ENCODE assay signal across 10 cellular contexts in the genomic region with DNA sequence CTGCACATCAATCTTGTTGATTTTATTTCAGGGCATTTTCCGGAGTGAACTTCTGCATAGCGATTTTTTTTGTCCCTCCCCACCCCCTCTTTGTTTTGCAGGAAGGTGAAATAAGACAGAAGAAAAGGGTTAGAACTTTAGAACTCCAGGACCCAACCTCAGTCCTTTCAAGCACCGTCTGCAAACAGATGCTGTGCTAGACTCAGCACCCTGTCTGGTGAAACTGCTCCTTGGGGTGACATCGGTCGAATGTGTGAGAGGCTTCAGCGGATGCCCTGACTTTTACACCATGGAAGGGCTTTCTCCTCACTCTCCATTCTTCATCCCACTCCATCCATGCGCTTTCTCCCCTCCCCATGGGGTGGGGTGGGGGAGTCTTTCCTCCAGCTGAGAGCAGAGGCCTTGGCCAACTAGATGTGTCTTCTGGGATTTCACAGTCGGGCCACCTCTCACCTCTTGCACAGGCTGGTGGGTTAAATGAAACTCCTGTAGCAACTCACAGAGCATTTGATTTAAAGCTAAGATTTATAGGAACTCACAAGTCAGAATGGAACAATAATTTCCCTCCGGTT. TPM values are rescaled to one million over a fixed set of nuclear protein-coding genes. Genes with fewer than 3 reads are reported as not detected.
A peak's percentile ranks its signal among the peaks of the same experiment; 100 is the strongest.
DNase-seq lines count a peak whose midpoint lies in the region; ATAC-seq and TF ChIP-seq lines count a peak whose summit lies in the region.
"Had no signal": no experiment of that assay in that cellular context is flagged by ENCODE, and none has a peak within 500 bp of the region (broad histone marks: within the 10 kb centered on the region; RNA-seq: fewer than 3 reads in every experiment).

No MANE protein-coding gene starts in this region.

- H2AFZ ChIP-seq in SK-N-SH (ENCODE audit: low read depth), result no peak overlapping the region

- H3K9me3 Mint-ChIP-seq in stimulated activated memory B cell treated with anti-CD40 and anti-IgM and Interleukin-4, amounts not matched to agents 10 μg/mL and 1 μg/mL and 100 μg/mL, for 72 hours, result no peaks in the 10 kb centered on the region

- H3K36me3 ChIP-seq in KOPT-K1 (ENCODE audit: insufficient read depth, low read length), result no peaks in the 10 kb centered on the region
- H3K36me3 ChIP-seq in iPS-15b (ENCODE audit: control insufficient read depth, insufficient read depth, low read length), result no peaks in the 10 kb centered on the region
- H3K36me3 ChIP-seq in SJCRH30, result no peaks in the 10 kb centered on the region
- no peaks in the 10 kb centered on the region for H3K36me3 ChIP-seq in SK-N-SH (replicated peaks in 1 of 2; ENCODE audit: control insufficient read depth in 1 of 2, insufficient read depth in 2 of 2, low read length in 1 of 2)
- H3K36me3 ChIP-seq: WERI-Rb-1 had no signal

- peak; percentile 56 for DNase-seq in activated T-cell treated with anti-CD3 and anti-CD28 coated beads, Interleukin-2, amount 50 U/mL, for 1 hour
- DNase-seq in SJCRH30, result no peak
- no peak for DNase-seq in SK-N-SH
- DNase-seq in sciatic nerve (ENCODE audit: low spot score), result no peak
- no peak for DNase-seq in foreskin keratinocyte
- DNase-seq: HCEC 1CT, WERI-Rb-1 had no signal

- no peak for ATAC-seq in stimulated activated memory B cell treated with anti-CD40 and anti-IgM and Interleukin-4, amounts not matched to agents 10 μg/mL and 1 μg/mL and 100 μg/mL, for 72 hours
- ATAC-seq in sciatic nerve (no peak), foreskin keratinocyte (no peak)

- peak overlapping the region; percentile 96 for H3K27ac ChIP-seq in KOPT-K1 (ENCODE audit: low read depth, low read length, poor library complexity, severe bottlenecking)
- H3K27ac ChIP-seq in SJCRH30, result no peak overlapping the region
- no peak overlapping the region for H3K27ac ChIP-seq in SK-N-SH (ENCODE audit: low read depth in 2 of 2, low read length in 1 of 2)
- no peak overlapping the region for H3K27ac ChIP-seq in foreskin keratinocyte
- H3K27ac ChIP-seq: WERI-Rb-1 had no signal

- no peak for TF ChIP-seq EP300 in SK-N-SH (IDR thresholded peaks at IDR 0.05; ENCODE audit: borderline replicate concordance in 1 of 2, low read depth in 1 of 2, low read length in 1 of 2)

- TF ChIP-seq CTCF in SK-N-SH (IDR thresholded peaks at IDR 0.05), result no peak
- no peak for TF ChIP-seq CTCF in foreskin keratinocyte (conservative IDR thresholded peaks at IDR 0.05)

- H3K4me3 ChIP-seq in iPS-15b (ENCODE audit: low read depth, low read length) (peak overlapping the region; percentile 51), SJCRH30 (no peak overlapping the region), SK-N-SH (ENCODE audit: low read depth in 2 of 2, low read length in 1 of 2) (no peak overlapping the region)

- H3K27me3 Mint-ChIP-seq in stimulated activated memory B cell treated with anti-CD40 and anti-IgM and Interleukin-4, amounts not matched to agents 10 μg/mL and 1 μg/mL and 100 μg/mL, for 72 hours, result no peaks in the 10 kb centered on the region

- TF ChIP-seq RAD21 in SK-N-SH (IDR thresholded peaks at IDR 0.05; ENCODE audit: low read length), result no peak

- no peaks in the 10 kb centered on the region for H4K20me1 ChIP-seq in SK-N-SH (ENCODE audit: insufficient read depth)

- H3K9ac ChIP-seq in iPS-15b (ENCODE audit: low read depth, low read length), result no peak overlapping the region
- H3K9ac ChIP-seq in SK-N-SH, result no peak overlapping the region

- no peaks in the 10 kb centered on the region for H3K36me3 Mint-ChIP-seq in stimulated activated memory B cell treated with anti-CD40 and anti-IgM and Interleukin-4, amounts not matched to agents 10 μg/mL and 1 μg/mL and 100 μg/mL, for 72 hours

- H3K27me3 ChIP-seq in iPS-15b (ENCODE audit: control insufficient read depth, insufficient read depth, low read length) (peaks cover 37% of the 10 kb centered on the region), SJCRH30 (no peaks in the 10 kb centered on the region), SK-N-SH (ENCODE audit: insufficient read depth) (peaks cover 23% of the 10 kb centered on the region; the same call in 1 of the 2 replicates), foreskin keratinocyte (peaks cover 21% of the 10 kb centered on the region)

- no peaks in the 10 kb centered on the region for H3F3A ChIP-seq in SK-N-SH (replicated peaks; ENCODE audit: insufficient read depth)

- intact Hi-C loops in sciatic nerve (cut with DNase I), result no loop called here

- peaks cover 16% of the 10 kb centered on the region for H3K4me1 Mint-ChIP-seq in stimulated activated memory B cell treated with anti-CD40 and anti-IgM and Interleukin-4, amounts not matched to agents 10 μg/mL and 1 μg/mL and 100 μg/mL, for 72 hours

- H3K9me2 ChIP-seq in SK-N-SH, result no peaks in the 10 kb centered on the region

- CTCF ChIA-PET in SK-N-SH (lab: Yijun Ruan, JAX), result no interaction called here

- peak overlapping the region; percentile 33 for H3K27ac Mint-ChIP-seq in stimulated activated memory B cell treated with anti-CD40 and anti-IgM and Interleukin-4, amounts not matched to agents 10 μg/mL and 1 μg/mL and 100 μg/mL, for 72 hours

- no peaks in the 10 kb centered on the region for H3K79me2 ChIP-seq in SK-N-SH (ENCODE audit: insufficient read depth)

- H3K4me1 ChIP-seq in iPS-15b (ENCODE audit: control insufficient read depth, insufficient read depth, low read length) (peaks cover 9% of the 10 kb centered on the region), SJCRH30 (no peaks in the 10 kb centered on the region), SK-N-SH (ENCODE audit: control insufficient read depth in 1 of 2, insufficient read depth in 2 of 2, low read depth in 1 of 2, low read length in 1 of 2) (no peaks in the 10 kb centered on the region; a peak in 1 of 4 replicates), foreskin keratinocyte (no peaks in the 10 kb centered on the region)

- H3K4me3 Mint-ChIP-seq in stimulated activated memory B cell treated with anti-CD40 and anti-IgM and Interleukin-4, amounts not matched to agents 10 μg/mL and 1 μg/mL and 100 μg/mL, for 72 hours, result peak overlapping the region; percentile 78

- WGBS in SK-N-SH (ENCODE audit: low lambda C conversion rate), result 93% methylated on average over 9 of the region's 9 CpGs

- no peak overlapping the region for H3K4me2 ChIP-seq in SK-N-SH

- POLR2A ChIA-PET in SK-N-SH (lab: Yijun Ruan, JAX), result no interaction called here

- H3K9me3 ChIP-seq in KOPT-K1 (ENCODE audit: insufficient read depth, low read length, poor library complexity, severe bottlenecking), result peaks cover 6% of the 10 kb centered on the region
- H3K9me3 ChIP-seq in iPS-15b (ENCODE audit: control insufficient read depth, insufficient read depth, low read length), result no peaks in the 10 kb centered on the region
- no peaks in the 10 kb centered on the region for H3K9me3 ChIP-seq in SJCRH30 (replicated peaks)
- H3K9me3 ChIP-seq in SK-N-SH, result no peaks in the 10 kb centered on the region

TF ChIP-seq in SK-N-SH, 30 proteins besides CTCF, POLR2A, EP300 and RAD21:
- TF ChIP-seq FOXJ3 (CRISPR knock-in tag; IDR thresholded peaks at IDR 0.05) (no peak), RFX5 (IDR thresholded peaks at IDR 0.05; ENCODE audit: low read length) (no peak), FOSL2 (IDR thresholded peaks at IDR 0.05; ENCODE audit: borderline replicate concordance, low read depth) (no peak)
- TF ChIP-seq, protein P1, sequence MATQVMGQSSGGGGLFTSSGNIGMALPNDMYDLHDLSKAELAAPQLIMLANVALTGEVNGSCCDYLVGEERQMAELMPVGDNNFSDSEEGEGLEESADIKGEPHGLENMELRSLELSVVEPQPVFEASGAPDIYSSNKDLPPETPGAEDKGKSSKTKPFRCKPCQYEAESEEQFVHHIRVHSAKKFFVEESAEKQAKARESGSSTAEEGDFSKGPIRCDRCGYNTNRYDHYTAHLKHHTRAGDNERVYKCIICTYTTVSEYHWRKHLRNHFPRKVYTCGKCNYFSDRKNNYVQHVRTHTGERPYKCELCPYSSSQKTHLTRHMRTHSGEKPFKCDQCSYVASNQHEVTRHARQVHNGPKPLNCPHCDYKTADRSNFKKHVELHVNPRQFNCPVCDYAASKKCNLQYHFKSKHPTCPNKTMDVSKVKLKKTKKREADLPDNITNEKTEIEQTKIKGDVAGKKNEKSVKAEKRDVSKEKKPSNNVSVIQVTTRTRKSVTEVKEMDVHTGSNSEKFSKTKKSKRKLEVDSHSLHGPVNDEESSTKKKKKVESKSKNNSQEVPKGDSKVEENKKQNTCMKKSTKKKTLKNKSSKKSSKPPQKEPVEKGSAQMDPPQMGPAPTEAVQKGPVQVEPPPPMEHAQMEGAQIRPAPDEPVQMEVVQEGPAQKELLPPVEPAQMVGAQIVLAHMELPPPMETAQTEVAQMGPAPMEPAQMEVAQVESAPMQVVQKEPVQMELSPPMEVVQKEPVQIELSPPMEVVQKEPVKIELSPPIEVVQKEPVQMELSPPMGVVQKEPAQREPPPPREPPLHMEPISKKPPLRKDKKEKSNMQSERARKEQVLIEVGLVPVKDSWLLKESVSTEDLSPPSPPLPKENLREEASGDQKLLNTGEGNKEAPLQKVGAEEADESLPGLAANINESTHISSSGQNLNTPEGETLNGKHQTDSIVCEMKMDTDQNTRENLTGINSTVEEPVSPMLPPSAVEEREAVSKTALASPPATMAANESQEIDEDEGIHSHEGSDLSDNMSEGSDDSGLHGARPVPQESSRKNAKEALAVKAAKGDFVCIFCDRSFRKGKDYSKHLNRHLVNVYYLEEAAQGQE (IDR thresholded peaks at IDR 0.05; ENCODE audit: low read depth, low read length), result no peak
- TF ChIP-seq, protein P2, sequence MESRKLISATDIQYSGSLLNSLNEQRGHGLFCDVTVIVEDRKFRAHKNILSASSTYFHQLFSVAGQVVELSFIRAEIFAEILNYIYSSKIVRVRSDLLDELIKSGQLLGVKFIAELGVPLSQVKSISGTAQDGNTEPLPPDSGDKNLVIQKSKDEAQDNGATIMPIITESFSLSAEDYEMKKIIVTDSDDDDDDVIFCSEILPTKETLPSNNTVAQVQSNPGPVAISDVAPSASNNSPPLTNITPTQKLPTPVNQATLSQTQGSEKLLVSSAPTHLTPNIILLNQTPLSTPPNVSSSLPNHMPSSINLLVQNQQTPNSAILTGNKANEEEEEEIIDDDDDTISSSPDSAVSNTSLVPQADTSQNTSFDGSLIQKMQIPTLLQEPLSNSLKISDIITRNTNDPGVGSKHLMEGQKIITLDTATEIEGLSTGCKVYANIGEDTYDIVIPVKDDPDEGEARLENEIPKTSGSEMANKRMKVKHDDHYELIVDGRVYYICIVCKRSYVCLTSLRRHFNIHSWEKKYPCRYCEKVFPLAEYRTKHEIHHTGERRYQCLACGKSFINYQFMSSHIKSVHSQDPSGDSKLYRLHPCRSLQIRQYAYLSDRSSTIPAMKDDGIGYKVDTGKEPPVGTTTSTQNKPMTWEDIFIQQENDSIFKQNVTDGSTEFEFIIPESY (IDR thresholded peaks at IDR 0.05; ENCODE audit: borderline replicate concordance, low read depth), result no peak
TF ChIP-seq in SK-N-SH: peak in this region for 0.

RNA-seq across cellular contexts. Expression of a gene that starts 43.3 kb away (rescaled TPM):
- total RNA-seq in SJCRH30 (2014; rRNA removed; shearing (Covaris generic)), result 0.08 TPM in 1 of 2 replicates, not detected in the other
- not detected in 2 replicates for polyA plus RNA-seq in SK-N-SH (2012; rRNA removed)
- not detected in 2 replicates for polyA plus RNA-seq in SK-N-SH (2012; cell fraction: cytosol; rRNA removed)
- polyA plus RNA-seq in SK-N-SH (2012; cell fraction: nucleus; rRNA removed), result not detected in 2 replicates
- 0.22 TPM for total RNA-seq in sciatic nerve
- 0.03 TPM in 1 of 2 replicates, not detected in the other for total RNA-seq in foreskin keratinocyte
- polyA plus RNA-seq in foreskin keratinocyte, result 0.02 TPM in 1 of 2 replicates, not detected in the other
